ENCODE assay signal across 28 cellular contexts in the genomic region with DNA sequence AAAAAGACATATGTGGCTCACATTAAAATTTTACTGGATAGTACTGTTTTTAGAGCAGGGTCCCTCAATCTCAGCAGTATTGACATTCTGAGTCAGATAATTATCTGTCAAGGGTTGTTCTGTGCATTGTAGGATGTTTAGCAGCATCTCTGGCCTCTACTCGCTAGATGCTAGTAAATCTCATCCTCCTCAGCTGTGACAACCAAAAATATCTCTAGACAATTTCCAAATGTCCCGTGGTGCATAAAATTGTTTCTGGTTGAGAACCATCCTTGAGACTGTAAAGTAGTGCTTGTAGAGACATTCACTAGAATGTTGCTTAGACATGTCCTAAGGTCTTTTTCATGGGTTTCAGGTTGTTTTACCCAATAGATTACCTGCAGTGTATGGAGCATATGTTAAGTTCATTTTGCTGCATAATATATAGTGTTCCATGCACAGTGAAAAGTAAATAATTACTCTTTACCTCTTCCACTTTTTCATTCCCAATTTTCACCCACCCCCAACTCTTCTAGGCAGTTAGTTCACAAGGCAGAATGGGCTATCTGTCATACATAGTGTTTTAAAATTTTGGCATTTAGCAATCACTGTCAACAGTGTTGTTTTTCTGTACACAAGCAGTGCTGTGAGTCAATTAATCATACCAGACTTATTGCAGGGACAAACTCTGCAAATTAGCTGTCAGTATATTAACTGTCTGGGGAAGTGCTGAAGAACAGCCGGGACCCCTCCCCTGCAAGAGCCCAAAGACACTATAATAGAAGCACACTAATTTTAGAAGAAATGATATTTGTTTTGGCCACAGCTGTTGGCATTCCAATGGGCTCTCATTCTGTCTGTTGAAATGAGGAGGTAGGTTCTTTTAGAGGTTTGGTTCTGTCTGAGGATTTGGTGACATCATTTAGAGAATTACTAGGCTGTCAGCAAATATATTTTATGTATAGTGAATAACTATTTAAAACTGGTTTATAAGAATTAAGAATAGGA.
A peak's percentile ranks its signal among the peaks of the same experiment; 100 is the strongest.
DNase-seq lines count a peak whose midpoint lies in the region; ATAC-seq, FAIRE-seq and TF ChIP-seq lines count a peak whose summit lies in the region.
"Had no signal": no experiment of that assay in that cellular context is flagged by ENCODE, and none has a peak within 500 bp of the region (broad histone marks: within the 10 kb centered on the region; RNA-seq: fewer than 3 reads in every experiment).

No MANE protein-coding gene starts in this region.

- H3K27ac ChIP-seq in keratinocyte (ENCODE audit: control insufficient read depth, insufficient read depth, low read length) = no peak overlapping the region
- peak overlapping the region; percentile 1 for H3K27ac ChIP-seq in psoas muscle
- no peak overlapping the region for H3K27ac ChIP-seq in left lung
- H3K27ac ChIP-seq: 22Rv1, BLaER1, HL-60, RWPE1 had no signal

- no peak overlapping the region for H2AFZ ChIP-seq in keratinocyte (ENCODE audit: control insufficient read depth, low read length)
- H2AFZ ChIP-seq: GM23338 had no signal

- no peaks in the 10 kb centered on the region for H3K9me1 ChIP-seq in keratinocyte (ENCODE audit: control insufficient read depth, extremely low read depth, insufficient read depth, low read length)

- TF ChIP-seq POLR2A in GM12891 (IDR thresholded peaks at IDR 0.05; ENCODE audit: low read depth, low read length) = no peak

- no peaks in the 10 kb centered on the region for H3K79me2 ChIP-seq in keratinocyte (ENCODE audit: control insufficient read depth, insufficient read depth, low read length)

- H4K20me1 ChIP-seq in keratinocyte (ENCODE audit: control insufficient read depth, extremely low read depth, insufficient read depth, low read length) = no peaks in the 10 kb centered on the region
- H4K20me1 ChIP-seq: BLaER1 had no signal

- H3K9me3 ChIP-seq in adipocyte (ENCODE audit: control insufficient read depth, low read length) (peaks cover 12% of the 10 kb centered on the region), keratinocyte (ENCODE audit: control insufficient read depth, low read depth, low read length) (no peaks in the 10 kb centered on the region), psoas muscle (peaks cover 7% of the 10 kb centered on the region), left lung (peaks cover 0 to 14% of the 10 kb centered on the region in 2 donors)

- WGBS in psoas muscle, 3 donors = 17 to 35% (median 29%) methylated on average over 3 of the region's 3 CpGs

- FAIRE-seq in keratinocyte (lab: Jason Lieb, UNC) (peak; percentile 74), GM12891 (lab: Jason Lieb, UNC) (no peak)
- FAIRE-seq: HepG2 had no signal

- no peaks in the 10 kb centered on the region for H3K27me3 ChIP-seq in adipocyte (replicated peaks; ENCODE audit: control insufficient read depth, insufficient read depth, low read length)
- no peaks in the 10 kb centered on the region for H3K27me3 ChIP-seq in keratinocyte (ENCODE audit: control insufficient read depth, extremely low read depth, insufficient read depth, low read length)
- H3K27me3 ChIP-seq in psoas muscle (ENCODE audit: insufficient read depth in 3 of 3, low read length in 2 of 3) = no peaks in the 10 kb centered on the region
- H3K27me3 ChIP-seq in left lung = no peaks in the 10 kb centered on the region
- H3K27me3 ChIP-seq: BLaER1 had no signal

- no peak overlapping the region for H3K9ac ChIP-seq in adipocyte (ENCODE audit: low read length)
- H3K9ac ChIP-seq in keratinocyte (ENCODE audit: control insufficient read depth, extremely low read depth, insufficient read depth, low read length) = no peak overlapping the region
- H3K9ac ChIP-seq: BLaER1 had no signal

- DNase-seq in DMS53 (lab: John Stamatoyannopoulos, UW) = peak; percentile 34
- DNase-seq in DMS53 treated with DMSO at 0.1 percent for 48 hours (lab: John Stamatoyannopoulos, UW; ENCODE audit: unreplicated experiment) = no peak
- DNase-seq in adipocyte (ENCODE audit: low read depth) = peak; percentile 14
- DNase-seq in keratinocyte (ENCODE audit: low read depth, low spot score) = no peak
- no peak for DNase-seq in psoas muscle
- DNase-seq in left lung = no peak
- DNase-seq in GM12891 (ENCODE audit: insufficient read length, low spot score) = no peak
- DNase-seq: ACHN; Caco-2; CD4-positive, alpha-beta memory T cell; DMS 273 treated with DMSO at 0.1 percent for 48 hours; EL; GF-D8; HCEC 1CT; KBM-7; MM.1S; NCI-H1048; NCI-H1436; NCI-H187 treated with DMSO at 0.1 percent for 48 hours; NCI-H510A; SIG-M5 had no signal

- dilution Hi-C loops in keratinocyte (cut with MboI; ENCODE audit: extremely low pct_ligation_motif_present, low sequenced_read_pairs) = no loop called here

- H3K36me3 ChIP-seq in adipocyte (ENCODE audit: control insufficient read depth, insufficient read depth, low read length, severe bottlenecking) (no peaks in the 10 kb centered on the region), keratinocyte (ENCODE audit: control insufficient read depth in 2 of 2, extremely low read depth in 1 of 2, insufficient read depth in 2 of 2, low read length in 2 of 2) (no peaks in the 10 kb centered on the region), psoas muscle (ENCODE audit: insufficient read depth in 1 of 2, low read depth in 1 of 2) (no peaks in the 10 kb centered on the region), left lung (no peaks in the 10 kb centered on the region)
- H3K36me3 ChIP-seq: BLaER1 had no signal

- H3K4me3 ChIP-seq in adipocyte (ENCODE audit: low read length) (no peak overlapping the region), keratinocyte (ENCODE audit: control insufficient read depth in 2 of 3, extremely low read depth in 1 of 3, insufficient read depth in 2 of 3, low read depth in 1 of 3, low read length in 3 of 3) (no peak overlapping the region), psoas muscle (no peak overlapping the region), left lung (no peak overlapping the region)
- H3K4me3 ChIP-seq: BLaER1, GM23338 had no signal

- ATAC-seq in psoas muscle = peak in 3 of 4 donors; percentile 53 to 67 (median 57)
- no peak for ATAC-seq in left lung
- no peak for ATAC-seq in esophagus mucosa
- ATAC-seq: GM23338, HepG2 had no signal

- intact Hi-C loops in psoas muscle (cut with DNase I) (no loop called here), left lung (cut with DNase I) (no loop called here)

- H3K4me2 ChIP-seq in keratinocyte (ENCODE audit: control insufficient read depth, extremely low read depth, insufficient read depth, low read depth, low read length) = no peak overlapping the region
- H3K4me2 ChIP-seq: BLaER1, GM23338 had no signal

- TF ChIP-seq CTCF in keratinocyte (optimal IDR thresholded peaks at IDR 0.05 in 1 of 3, IDR thresholded peaks at IDR 0.05 in 1 of 3, conservative IDR thresholded peaks at IDR 0.05 in 1 of 3; ENCODE audit: extremely low read depth in 1 of 3, insufficient read depth in 2 of 3, low read length in 3 of 3) (no peak), psoas muscle (IDR thresholded peaks at IDR 0.05) (no peak), left lung (IDR thresholded peaks at IDR 0.05) (no peak)

- H3K4me1 ChIP-seq in adipocyte (ENCODE audit: control insufficient read depth, insufficient read depth, low read length) (peaks cover 22% of the 10 kb centered on the region), keratinocyte (ENCODE audit: control insufficient read depth, extremely low read depth, insufficient read depth, low read length) (peaks cover 14% of the 10 kb centered on the region), psoas muscle (peaks cover 9% of the 10 kb centered on the region), left lung (no peaks in the 10 kb centered on the region)
- H3K4me1 ChIP-seq: BLaER1, Caco-2 had no signal

TF ChIP-seq in GM12891, 5 proteins besides CTCF, POLR2A, EP300 and RAD21:
- TF ChIP-seq PAX5 (IDR thresholded peaks at IDR 0.05; ENCODE audit: insufficient read depth, low read length, severe bottlenecking) = no peak
- no peak for TF ChIP-seq TAF1 (IDR thresholded peaks at IDR 0.05; ENCODE audit: low read depth, low read length)
- no peak for TF ChIP-seq SPI1 (IDR thresholded peaks at IDR 0.05; ENCODE audit: low read depth, low read length)
- no peak for TF ChIP-seq POLR2AphosphoS5 (IDR thresholded peaks at IDR 0.05; ENCODE audit: low read depth, low read length)
- TF ChIP-seq POU2F2 (IDR thresholded peaks at IDR 0.05; ENCODE audit: low read depth, low read length) = no peak

Comparison
In these comparisons a context has a peak if more than half of its experiments do, and no peak if none do; other contexts are left out.
1. DNase-seq: peak in DMS53 (single experiment) and adipocyte (single experiment); none in DMS53 treated with DMSO at 0.1 percent for 48 hours (single experiment), keratinocyte (single experiment), psoas muscle (0 of 2), left lung (0 of 2) and GM12891 (single experiment).
2. ATAC-seq: peak in psoas muscle (3 of 4); none in left lung (single experiment) and esophagus mucosa (single experiment).